In the genomic region with DNA sequence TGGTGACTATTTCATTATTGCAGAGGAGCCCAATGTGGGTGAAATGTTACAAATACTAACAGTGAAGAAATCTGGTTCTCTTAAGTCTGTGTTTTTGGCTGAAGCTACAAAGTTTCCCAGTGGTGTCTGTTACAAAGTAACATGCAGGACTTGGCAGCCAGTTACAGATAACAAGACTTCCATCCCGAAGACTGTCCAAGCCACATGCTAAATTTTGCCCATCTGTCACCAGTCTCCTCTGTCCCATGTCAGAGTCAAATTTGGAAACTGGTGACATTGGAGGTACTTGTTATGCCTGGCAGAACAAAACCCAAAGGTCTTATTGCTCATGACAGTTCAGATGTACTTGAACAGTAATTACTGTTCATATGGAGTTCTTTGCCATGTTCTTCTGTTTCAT, we compare ENCODE assay signal across 22 cellular contexts.
"Had no signal": no experiment of that assay in that cellular context is flagged by ENCODE, and none has a peak within 500 bp of the region (broad histone marks: within the 10 kb centered on the region; RNA-seq: fewer than 3 reads in every experiment).

No MANE protein-coding gene starts in this region.

- DNase-seq: caudate nucleus; colonic mucosa; dermis blood vessel endothelial cell; endodermal cell; erythroblast; foreskin keratinocyte; head of caudate nucleus; hypothalamus; kidney glomerular epithelial cell; lower lobe of right lung; midbrain; nucleus accumbens; pancreas; stimulated activated CD4-positive, alpha-beta T cell treated with anti-CD3 and anti-CD28 coated beads, Interleukin-2, amount 100 ng/mL, for 48 hours; transverse colon had no signal

- H3K27ac ChIP-seq: colonic mucosa, foreskin keratinocyte, lower lobe of right lung, neural progenitor cell, pancreas, skin epidermis, thoracic aorta, transverse colon had no signal

- H3K4me3 ChIP-seq: colonic mucosa, lower lobe of right lung, neural progenitor cell, pancreas, skin epidermis, thoracic aorta, transverse colon had no signal

- H3K36me3 ChIP-seq: colonic mucosa, lower lobe of right lung, neural progenitor cell, pancreas, thoracic aorta, transverse colon had no signal

- H3K9me3 ChIP-seq: colonic mucosa, lower lobe of right lung, pancreas, thoracic aorta, transverse colon had no signal

- H3K4me1 ChIP-seq: colonic mucosa, foreskin keratinocyte, lower lobe of right lung, pancreas, transverse colon had no signal

- ATAC-seq: foreskin keratinocyte; left lobe of liver; lower lobe of right lung; natural killer cell treated with Interleukin-12 subunit alpha and Interleukin-12 subunit beta and Interleukin-15 and Interleukin-18, amount 100 ng/mL, for 72 hours; pancreas; sciatic nerve; stimulated activated memory B cell treated with anti-CD40 and anti-IgM and Interleukin-4, amounts not matched to agents 10 μg/mL and 1 μg/mL and 100 μg/mL, for 72 hours had no signal

- H3K27me3 ChIP-seq: colonic mucosa, foreskin keratinocyte, neural progenitor cell, pancreas, transverse colon had no signal
